In genomic region chr14:70416717-70417349, GRCh38 we compare ENCODE assay signal across 8 cellular contexts. TPM values are rescaled to one million over a fixed set of nuclear protein-coding genes. Genes with fewer than 3 reads are reported as not detected.
DNase-seq lines count a peak whose midpoint lies in the region; ATAC-seq, FAIRE-seq and TF ChIP-seq lines count a peak whose summit lies in the region.

TSS of gene SYNJ2BP (minus strand) at chr14:70417090. CDS start at chr14:70416963, 127 bp downstream.

- ATAC-seq in HepG2 = peak; percentile 99

- no peak within 1 kb of the TSS for H2BK15ac ChIP-seq in H9 (ENCODE audit: low read depth, low read length)

- peak within 1 kb of the TSS; percentile 52 to 97 (median 87) for H3K4me3 ChIP-seq in dorsolateral prefrontal cortex
- H3K4me3 ChIP-seq in HepG2 (replicated peaks in 1 of 3; ENCODE audit: insufficient read depth in 1 of 3, low read depth in 2 of 3, low read length in 3 of 3) = peak within 1 kb of the TSS; percentile 79 to 83 (median 81)

- CTCF ChIA-PET in HepG2 (lab: Yijun Ruan, JAX; ENCODE audit: low intra/inter-chr PET ratio, low total read pairs) = no interaction called here

- 0 out of 5 replicates have a peak, but pooled peaks cover 0 to 7% of the 10 kb centered on the region in 2 experiments for H3K36me3 ChIP-seq in HepG2 (replicated peaks in 1 of 2; ENCODE audit: control insufficient read depth in 1 of 2, insufficient read depth in 2 of 2, low read length in 2 of 2)

- DNase-seq in COR-L47 (lab: John Stamatoyannopoulos, UW) (peak; percentile 76), H9 (peak; percentile 88), NCI-H2227 (lab: John Stamatoyannopoulos, UW; ENCODE audit: unreplicated experiment) (peak; percentile 85), dorsolateral prefrontal cortex (peak; percentile 50 to 91 (median 80)), HepG2 (ENCODE audit: low spot score) (peak; percentile 76), OCI-M1 (lab: John Stamatoyannopoulos, UW) (no peak)
- DNase-seq in activated CD4-positive, alpha-beta T cell treated with anti-CD3 and anti-CD28 coated beads, Interleukin-2, amount 50 U/mL, for 1 hour = peak; percentile 49
- DNase-seq in stimulated activated CD4-positive, alpha-beta T cell treated with anti-CD3 and anti-CD28 coated beads, Interleukin-2, amount 100 ng/mL, for 24 hours = peak; percentile 50 to 56

- POLR2A ChIA-PET in HepG2 (lab: Yijun Ruan, JAX) = no interaction called here

- H3K9me3 Mint-ChIP-seq in H9 = no peaks in the 10 kb centered on the region

- no peaks in the 10 kb centered on the region for H3K27me3 ChIP-seq in H9 (ENCODE audit: insufficient read depth, low read length)
- no peaks in the 10 kb centered on the region for H3K27me3 ChIP-seq in dorsolateral prefrontal cortex
- H3K27me3 ChIP-seq in HepG2 (ENCODE audit: control insufficient read depth in 1 of 2, insufficient read depth in 2 of 2, low read length in 2 of 2) = no peaks in the 10 kb centered on the region; a peak in 1 of 5 replicates

- TF ChIP-seq EP300 in HepG2 (IDR thresholded peaks at IDR 0.05; ENCODE audit: low read depth in 2 of 2, low read length in 2 of 2) (no peak), HepG2 (CRISPR knock-in tag; IDR thresholded peaks at IDR 0.05; ENCODE audit: borderline replicate concordance) (no peak)

- H2AK5ac ChIP-seq in H9 (ENCODE audit: insufficient read length, low read length) = no peak within 1 kb of the TSS

- no peak within 1 kb of the TSS for H4K91ac ChIP-seq in H9 (ENCODE audit: insufficient read length, low read depth, low read length)

- H2AFZ ChIP-seq in H9 (ENCODE audit: low read length) (peak within 1 kb of the TSS; percentile 89), HepG2 (ENCODE audit: low read length) (peak within 1 kb of the TSS; percentile 92)

- H2BK20ac ChIP-seq in H9 (ENCODE audit: low read depth, low read length, poor library complexity, severe bottlenecking) = no peak within 1 kb of the TSS

- peak; percentile 78 for FAIRE-seq in HepG2 (lab: Jason Lieb, UNC)

- no peak within 1 kb of the TSS for H3T11ph ChIP-seq in H9 (ENCODE audit: low read length)

- H3K9me3 ChIP-seq in H9 (ENCODE audit: control insufficient read depth, low read depth, low read length) (no peaks in the 10 kb centered on the region), HepG2 (ENCODE audit: low read length) (no peaks in the 10 kb centered on the region)

- TF ChIP-seq CTCF in H9 (conservative IDR thresholded peaks at IDR 0.05) (no peak), dorsolateral prefrontal cortex (IDR thresholded peaks at IDR 0.05 in 54 of 56, conservative IDR thresholded peaks at IDR 0.05 in 2 of 56; ENCODE audit: low read depth in 1 of 56, partially characterized antibody in 56 of 56) (peak in 4 of 56 donors; percentile 7 to 16 (median 14)), HepG2 (CRISPR knock-in tag; IDR thresholded peaks at IDR 0.05) (no peak)

- TF ChIP-seq POLR2A in HepG2 (IDR thresholded peaks at IDR 0.05; ENCODE audit: insufficient read depth in 1 of 2, low read depth in 2 of 2, low read length in 2 of 2) = peak; percentile 47 to 57; a peak in 2 of 4 replicates

- in situ Hi-C loops in HepG2 (cut with HindIII; ENCODE audit: extremely low pct_ligation_motif_present, low pct_unique_long_range_greater_than_20kb) = no loop called here

- peak within 1 kb of the TSS; percentile 73 for H3K4me2 ChIP-seq in H9 (ENCODE audit: insufficient read depth, insufficient read length, low read length)
- H3K4me2 ChIP-seq in HepG2 (ENCODE audit: low read depth, low read length) = peak within 1 kb of the TSS; percentile 81

- no peaks in the 10 kb centered on the region for H3K27me3 Mint-ChIP-seq in H9 (ENCODE audit: low read depth)

- H3K79me1 ChIP-seq in H9 (ENCODE audit: insufficient read depth, low read depth, low read length, poor library complexity, severe bottlenecking) = no peaks in the 10 kb centered on the region

- H2BK120ac ChIP-seq in H9 (ENCODE audit: low read depth, low read length, poor library complexity, severe bottlenecking) = no peak within 1 kb of the TSS

- H3K23me2 ChIP-seq in H9 (ENCODE audit: insufficient read length, low read depth, low read length, poor library complexity, severe bottlenecking) = no peaks in the 10 kb centered on the region

- H3K27ac Mint-ChIP-seq in H9 = peak within 1 kb of the TSS; percentile 92 to 97 (median 94)

- no CpG with 5 or more reads among the region's 23 CpGs for WGBS in H9 (ENCODE audit: extremely low coverage, insufficient read length, low lambda C conversion rate)
- under 1% methylated on average over 20 of the region's 23 CpGs for WGBS in HepG2 (ENCODE audit: low lambda C conversion rate)

- no peak within 1 kb of the TSS for H2BK12ac ChIP-seq in H9 (ENCODE audit: insufficient read length, low read depth, low read length)

- no peak within 1 kb of the TSS for H3K18ac ChIP-seq in H9 (ENCODE audit: insufficient read length, low read depth, low read length)

- no peaks in the 10 kb centered on the region for H4K20me1 ChIP-seq in H9 (ENCODE audit: control insufficient read depth, insufficient read depth, insufficient read length)
- H4K20me1 ChIP-seq in HepG2 (ENCODE audit: insufficient read depth, low read length) = no peaks in the 10 kb centered on the region

- no peak within 1 kb of the TSS for H4K5ac ChIP-seq in H9 (ENCODE audit: insufficient read length, low read depth, low read length)

- H3K79me2 ChIP-seq in H9 (ENCODE audit: insufficient read depth, low read length) = peaks cover 4% of the 10 kb centered on the region; the same call in 1 of the 2 replicates
- peaks cover 21% of the 10 kb centered on the region for H3K79me2 ChIP-seq in HepG2 (ENCODE audit: insufficient read depth, low read length)

- H3K4me1 ChIP-seq in H9 (ENCODE audit: insufficient read depth, low read length) (no peaks in the 10 kb centered on the region; the same call in 1 of the 2 replicates), HepG2 (ENCODE audit: insufficient read depth, low read length) (peaks cover 37% of the 10 kb centered on the region)

- no peak within 1 kb of the TSS for H3K14ac ChIP-seq in H9 (ENCODE audit: insufficient read depth, low read length)

- peaks cover 0 to 2% (median 0%) of the 10 kb centered on the region in 3 experiments; a peak in 3 of 7 replicates for H3K36me3 Mint-ChIP-seq in H9 (ENCODE audit: insufficient read depth in 1 of 3, low read depth in 3 of 3)

- TF ChIP-seq RAD21 in HepG2 (CRISPR knock-in tag; IDR thresholded peaks at IDR 0.05) = no peak

- H3K4me1 Mint-ChIP-seq in H9 = peaks cover 15 to 19% of the 10 kb centered on the region in 2 experiments

- H2BK5ac ChIP-seq in H9 (ENCODE audit: insufficient read length, low read length) = no peak within 1 kb of the TSS

- H3K23ac ChIP-seq in H9 (ENCODE audit: insufficient read length, low read depth, low read length) = no peak within 1 kb of the TSS

- peak within 1 kb of the TSS; percentile 86 to 93 for H3K4me3 Mint-ChIP-seq in H9

- intact Hi-C loops in dorsolateral prefrontal cortex (cut with DNase I) (no loop called here), HepG2 (cut with micrococcal nuclease; ENCODE audit: unreplicated experiment) (no loop called here)

- H3K27ac ChIP-seq in H9 (ENCODE audit: insufficient read length, low read depth, low read length) = peak within 1 kb of the TSS; percentile 72
- H3K27ac ChIP-seq in dorsolateral prefrontal cortex = peak within 1 kb of the TSS in 29 of 59 donors; percentile 8 to 85 (median 52)
- H3K27ac ChIP-seq in HepG2 (ENCODE audit: extremely low read length, insufficient read depth, low read length) = peak within 1 kb of the TSS; percentile 71

- no TSS peak for BruUV-seq in HepG2 (replicated peaks; lab: Mats Ljungman, UMichigan)

- H3K56ac ChIP-seq in H9 (ENCODE audit: insufficient read length, low read depth, low read length) = no peak within 1 kb of the TSS

- H3K9ac ChIP-seq in H9 (ENCODE audit: extremely low read depth, insufficient read length, low read length) = peak within 1 kb of the TSS; percentile 77
- peak within 1 kb of the TSS; percentile 78 for H3K9ac ChIP-seq in HepG2 (ENCODE audit: insufficient read depth, low read depth, low read length)

- H4K8ac ChIP-seq in H9 (replicated peaks; ENCODE audit: insufficient read length, low read depth, low read length) = no peak within 1 kb of the TSS

- H3K4ac ChIP-seq in H9 (ENCODE audit: low read depth, low read length) = no peak within 1 kb of the TSS

TF ChIP-seq in HepG2, 621 proteins besides CTCF, POLR2A, EP300 and RAD21 (continues in another document):
- no peak for TF ChIP-seq ATF7 (IDR thresholded peaks at IDR 0.05)
- TF ChIP-seq ATF7 (CRISPR knock-in tag; IDR thresholded peaks at IDR 0.05) = no peak
- TF ChIP-seq GABPB1 (CRISPR knock-in tag; IDR thresholded peaks at IDR 0.05) = peak; percentile 97
- TF ChIP-seq HOXA9 (CRISPR knock-in tag; IDR thresholded peaks at IDR 0.05; ENCODE audit: borderline replicate concordance) = no peak
- TF ChIP-seq TBX3 (IDR thresholded peaks at IDR 0.05; ENCODE audit: borderline replicate concordance) = no peak

RNA-seq across cellular contexts. Expression of gene SYNJ2BP, which starts in this region (rescaled TPM):
- total RNA-seq in H9 (2021) (24.9 and 26.6 TPM in 2 replicates), dorsolateral prefrontal cortex (10 to 100 TPM; 23.0 to 43.3 (median 29.2) TPM), HepG2 (2016; rRNA removed; fragmentation: Illumina TruSeq; extraction: Trizol) (28.6 and 43.9 TPM in 2 replicates)
- 2.5 and 4.3 TPM in 2 replicates for total RNA-seq in HepG2 (2016; cell fraction: cytosol; rRNA removed; fragmentation: Illumina TruSeq; extraction: Trizol; ENCODE audit: low read depth)
- total RNA-seq in HepG2 (2016; cell fraction: insoluble cytoplasmic fraction; rRNA removed; fragmentation: Illumina TruSeq; extraction: Trizol) = 27.8 and 46.0 TPM in 2 replicates
- total RNA-seq in HepG2 (2016; cell fraction: membrane; rRNA removed; fragmentation: Illumina TruSeq; extraction: Trizol) = 9.0 and 9.8 TPM in 2 replicates
- 13.8 and 15.9 TPM in 2 replicates for total RNA-seq in HepG2 (2016; cell fraction: nucleus; rRNA removed; fragmentation: Illumina TruSeq; extraction: Trizol)
- polyA plus RNA-seq in HepG2 (2011; rRNA removed) = 17.0 and 18.1 TPM in 2 replicates
- polyA plus RNA-seq in HepG2 (2011; cell fraction: cytosol; rRNA removed) = 6.8 and 10.7 TPM in 2 replicates
- 4.1 and 7.5 TPM in 2 replicates for polyA plus RNA-seq in HepG2 (2011; cell fraction: nucleus; rRNA removed)
- 10.7 and 11.6 TPM in 2 replicates for polyA plus RNA-seq in HepG2 (2012)
- polyA plus RNA-seq in HepG2 (2016; cell fraction: cytosol; fragmentation: Illumina TruSeq; extraction: Trizol; ENCODE audit: low read depth) = 3.7 TPM in 2 replicates
- 21.9 and 26.4 TPM in 2 replicates for polyA plus RNA-seq in HepG2 (2016; cell fraction: insoluble cytoplasmic fraction; fragmentation: Illumina TruSeq; extraction: Trizol; ENCODE audit: low read depth)
- 3.8 and 6.2 TPM in 2 replicates for polyA plus RNA-seq in HepG2 (2016; cell fraction: membrane; fragmentation: Illumina TruSeq; extraction: Trizol; ENCODE audit: low read depth)
- polyA plus RNA-seq in HepG2 (2016; cell fraction: nucleus; fragmentation: Illumina TruSeq; extraction: Trizol; ENCODE audit: insufficient read depth, low read depth) = 17.4 and 17.6 TPM in 2 replicates
- 5.4 and 9.4 TPM in 2 replicates for polyA minus RNA-seq in HepG2 (2011; rRNA and poly(A)+ RNA removed; ENCODE audit: low replicate concordance)
- polyA minus RNA-seq in HepG2 (2011; cell fraction: cytosol; rRNA and poly(A)+ RNA removed) = 6.5 and 12.6 TPM in 2 replicates
- polyA minus RNA-seq in HepG2 (2011; cell fraction: nucleus; rRNA and poly(A)+ RNA removed) = 10.3 and 14.4 TPM in 2 replicates
